8 cellular contexts compared by ENCODE assay signal in genomic region chr17:38492067-38493040, GRCh38.
DNase-seq lines count a peak whose midpoint lies in the region; TF ChIP-seq lines count a peak whose summit lies in the region.
"Not testable (repeated sequence)": the region's sequence is repeated elsewhere in the genome, so short reads cannot be mapped to it uniquely, and the experiment has no call there.

No MANE protein-coding gene starts in this region.

- peak; percentile 74 to 84 for TF ChIP-seq RAD21 in liver (IDR thresholded peaks at IDR 0.05)

- not testable (repeated sequence) for H3K27ac ChIP-seq in 22Rv1; SJCRH30; liver (ENCODE audit: low read depth in 1 of 2, low read length in 2 of 2)

- not testable (repeated sequence) for H3K36me3 ChIP-seq in SJCRH30; liver (ENCODE audit: control insufficient read depth in 4 of 4, insufficient read depth in 3 of 4, low read depth in 1 of 4, low read length in 3 of 4)

- 47% methylated on average over 14 of the region's 14 CpGs for WGBS in liver

- H3K27me3 ChIP-seq in SJCRH30; liver (ENCODE audit: control insufficient read depth in 4 of 4, insufficient read depth in 4 of 4, low read length in 3 of 4): not testable (repeated sequence)

- not testable (repeated sequence) for H3K4me1 ChIP-seq in SJCRH30; liver (ENCODE audit: control insufficient read depth in 4 of 4, insufficient read depth in 4 of 4, low read length in 3 of 4)

- H3K9me3 ChIP-seq in SJCRH30 (replicated peaks); liver (ENCODE audit: control insufficient read depth in 4 of 4, low read length in 3 of 4): not testable (repeated sequence)

- H3K9ac ChIP-seq in liver (ENCODE audit: low read depth in 1 of 2, low read length in 2 of 2): not testable (repeated sequence)

- TF ChIP-seq CTCF in 22Rv1 (IDR thresholded peaks at IDR 0.05): peak; percentile 36
- TF ChIP-seq CTCF in GM12875 (IDR thresholded peaks at IDR 0.05; ENCODE audit: borderline replicate concordance, insufficient read depth, low read depth, low read length): peak; percentile 85
- TF ChIP-seq CTCF in liver (IDR thresholded peaks at IDR 0.05; ENCODE audit: low read depth, low read length, missing input control): peak; percentile 67

- not testable (repeated sequence) for H3K4me3 ChIP-seq in GM12875 (ENCODE audit: low read depth, low read length); SJCRH30; liver (ENCODE audit: low read depth in 1 of 3, low read length in 3 of 3)

- peak; percentile 72 for DNase-seq in NCI-H1694 treated with DMSO at 0.1 percent for 48 hours (lab: John Stamatoyannopoulos, UW)
- DNase-seq in SJCRH30: peak; percentile 87 to 88
- DNase-seq in activated T-cell treated with anti-CD3 and anti-CD28 coated beads for 48 hours (ENCODE audit: low read depth): peak; percentile 88
- DNase-seq in effector CD8-positive, alpha-beta T cell (lab: John Stamatoyannopoulos, UW): peak; percentile 79
- peak; percentile 95 for DNase-seq in stimulated activated CD4-positive, alpha-beta T cell treated with anti-CD3 and anti-CD28 coated beads, Interleukin-15, amount 100 ng/mL, for 24 hours
